Comparison of ENCODE assay signal across 1 cellular context in the genomic region with DNA sequence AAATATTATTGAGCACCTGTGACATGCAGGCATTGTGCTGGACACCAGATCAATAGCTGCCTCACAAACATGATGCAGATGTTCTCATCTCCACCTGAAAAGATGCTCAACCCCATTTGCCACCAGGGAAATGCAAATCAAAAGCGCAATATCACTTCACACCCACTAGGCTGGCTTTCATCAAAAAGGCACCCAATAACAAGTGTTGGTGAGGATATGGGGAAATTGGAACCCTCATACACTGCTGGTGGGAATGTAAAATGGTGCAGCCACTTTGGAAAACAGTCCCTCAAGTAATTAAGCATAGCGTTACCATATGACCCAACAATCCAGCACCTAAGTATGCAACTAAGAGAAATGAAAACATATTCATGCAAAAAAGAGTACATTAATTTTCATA.
TF ChIP-seq lines count a peak whose summit lies in the region.

No MANE protein-coding gene starts in this region.

TF ChIP-seq in HCT116, 20 proteins besides CTCF, POLR2A, EP300 and RAD21 (continued from another document):
- TF ChIP-seq, protein P1, sequence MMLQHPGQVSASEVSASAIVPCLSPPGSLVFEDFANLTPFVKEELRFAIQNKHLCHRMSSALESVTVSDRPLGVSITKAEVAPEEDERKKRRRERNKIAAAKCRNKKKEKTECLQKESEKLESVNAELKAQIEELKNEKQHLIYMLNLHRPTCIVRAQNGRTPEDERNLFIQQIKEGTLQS (IDR thresholded peaks at IDR 0.05) = no peak
- TF ChIP-seq SP1 (IDR thresholded peaks at IDR 0.05; ENCODE audit: low read depth) (no peak), CEBPB (IDR thresholded peaks at IDR 0.05; ENCODE audit: low read depth) (no peak)
